Comparison of ENCODE assay signal across 14 cellular contexts in the genomic region with DNA sequence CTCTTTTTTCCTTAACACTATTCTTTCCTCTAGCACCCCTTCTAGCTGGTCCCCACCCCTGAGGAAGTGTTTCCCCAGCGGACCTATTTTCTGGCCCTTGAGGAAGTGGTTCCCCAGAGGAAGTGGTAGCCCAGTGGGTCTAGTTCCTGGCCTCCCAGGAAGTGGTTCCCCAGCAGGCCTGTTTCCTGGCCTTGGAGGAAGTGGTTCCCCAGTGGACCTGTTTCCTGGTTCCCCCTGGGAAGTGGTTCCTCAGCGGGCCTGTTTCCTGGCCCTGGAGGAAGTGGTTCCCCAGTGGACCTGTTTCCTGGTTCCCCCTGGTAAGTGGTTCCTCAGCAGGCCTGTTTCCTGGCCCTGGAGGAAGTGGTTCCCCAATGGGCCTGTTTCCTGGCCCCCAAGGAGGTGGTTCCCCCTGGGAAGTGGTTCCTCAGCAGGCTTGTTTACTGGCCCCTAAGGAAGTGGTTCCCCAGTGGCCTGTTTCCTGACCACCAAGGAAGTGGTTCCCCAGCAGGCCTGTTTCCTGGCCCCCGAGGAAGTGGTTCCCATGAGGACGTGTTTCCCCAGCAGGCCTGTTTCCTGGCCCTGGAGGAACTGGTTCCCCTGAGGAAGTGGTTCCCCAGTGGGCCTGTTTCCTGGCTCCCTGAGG. TPM values are rescaled to one million over a fixed set of nuclear protein-coding genes. Genes with fewer than 3 reads are reported as not detected.
DNase-seq lines count a peak whose midpoint lies in the region; ATAC-seq lines count a peak whose summit lies in the region.
"Had no signal": no experiment of that assay in that cellular context is flagged by ENCODE, and none has a peak within 500 bp of the region (broad histone marks: within the 10 kb centered on the region; RNA-seq: fewer than 3 reads in every experiment).

No MANE protein-coding gene starts in this region.

- peaks cover 7% of the 10 kb centered on the region for H3K4me1 Mint-ChIP-seq in activated T-cell treated with anti-CD3 and anti-CD28 coated beads, Interleukin-2, amount 50 U/mL, for 24 hours (ENCODE audit: low read depth)
- H3K4me1 Mint-ChIP-seq in activated CD4-positive, alpha-beta memory T cell treated with anti-CD3 and anti-CD28 coated beads, Interleukin-2, amount 10 ng/mL, durations not matched to agents 7 days and 5 days, result peaks cover 5% of the 10 kb centered on the region
- H3K4me1 Mint-ChIP-seq in naive thymus-derived CD8-positive, alpha-beta T cell, result peaks cover 14 to 33% (median 29%) of the 10 kb centered on the region in 4 donors

- peaks cover 3% of the 10 kb centered on the region for H3K9me3 Mint-ChIP-seq in activated T-cell treated with anti-CD3 and anti-CD28 coated beads, Interleukin-2, amount 50 U/mL, for 24 hours
- peaks cover 4% of the 10 kb centered on the region for H3K9me3 Mint-ChIP-seq in activated CD4-positive, alpha-beta memory T cell treated with anti-CD3 and anti-CD28 coated beads, Interleukin-2, amount 10 ng/mL, durations not matched to agents 7 days and 5 days
- peaks cover 0 to 9% (median 3%) of the 10 kb centered on the region in 9 donors for H3K9me3 Mint-ChIP-seq in naive thymus-derived CD8-positive, alpha-beta T cell

- H3K27ac Mint-ChIP-seq in activated T-cell treated with anti-CD3 and anti-CD28 coated beads, Interleukin-2, amount 50 U/mL, for 24 hours, result no peak overlapping the region
- peak overlapping the region; percentile 70 for H3K27ac Mint-ChIP-seq in activated CD4-positive, alpha-beta memory T cell treated with anti-CD3 and anti-CD28 coated beads, Interleukin-2, amount 10 ng/mL, durations not matched to agents 7 days and 5 days
- H3K27ac Mint-ChIP-seq in naive thymus-derived CD8-positive, alpha-beta T cell, result peak overlapping the region in 8 of 10 donors; percentile 11 to 89 (median 74)

- H3K4me3 Mint-ChIP-seq in activated T-cell treated with anti-CD3 and anti-CD28 coated beads, Interleukin-2, amount 50 U/mL, for 24 hours, result no peak overlapping the region
- no peak overlapping the region for H3K4me3 Mint-ChIP-seq in activated CD4-positive, alpha-beta memory T cell treated with anti-CD3 and anti-CD28 coated beads, Interleukin-2, amount 10 ng/mL, durations not matched to agents 7 days and 5 days
- peak overlapping the region in 1 of 10 donors; percentile 26 for H3K4me3 Mint-ChIP-seq in naive thymus-derived CD8-positive, alpha-beta T cell

- CTCF ChIA-PET in activated CD4-positive, alpha-beta memory T cell treated with anti-CD3 and anti-CD28 coated beads, Interleukin-2, amount 10 ng/mL, durations not matched to agents 7 days and 5 days (lab: Charles Lee), result no interaction called here

- peak in 1 of 2 donors; percentile 57 for ATAC-seq in naive thymus-derived CD8-positive, alpha-beta T cell
- ATAC-seq: left colon had no signal

- no peaks in the 10 kb centered on the region for H3K36me3 Mint-ChIP-seq in activated T-cell treated with anti-CD3 and anti-CD28 coated beads, Interleukin-2, amount 50 U/mL, for 24 hours (ENCODE audit: low read depth)
- H3K36me3 Mint-ChIP-seq in activated CD4-positive, alpha-beta memory T cell treated with anti-CD3 and anti-CD28 coated beads, Interleukin-2, amount 10 ng/mL, durations not matched to agents 7 days and 5 days (ENCODE audit: low read depth), result no peaks in the 10 kb centered on the region
- H3K36me3 Mint-ChIP-seq in naive thymus-derived CD8-positive, alpha-beta T cell, result no peaks in the 10 kb centered on the region

- POLR2A ChIA-PET in activated CD4-positive, alpha-beta memory T cell treated with anti-CD3 and anti-CD28 coated beads, Interleukin-2, amount 10 ng/mL, durations not matched to agents 7 days and 5 days (lab: Charles Lee), result no interaction called here
- POLR2A ChIA-PET in naive thymus-derived CD8-positive, alpha-beta T cell (lab: Charles Lee), result no interaction called here

- peak; percentile 42 for DNase-seq in activated T-cell treated with anti-CD3 and anti-CD28 coated beads, Interleukin-2, amount 50 U/mL, for 24 hours
- no peak for DNase-seq in activated T-cell treated with anti-CD3 and anti-CD28 coated beads for 4 hours
- peak; percentile 86 for DNase-seq in CMK (ENCODE audit: low read depth)
- DNase-seq in activated CD4-positive, alpha-beta memory T cell treated with anti-CD3 and anti-CD28 coated beads, Interleukin-2, amount 10 ng/mL, durations not matched to agents 7 days and 5 days, result peak; percentile 27
- peak in 6 of 10 donors; percentile 5 to 35 (median 21) for DNase-seq in naive thymus-derived CD8-positive, alpha-beta T cell
- no peak for DNase-seq in superior temporal gyrus (ENCODE audit: extremely low spot score)
- DNase-seq in NCI-H524 (lab: John Stamatoyannopoulos, UW), result no peak
- DNase-seq in NCI-H510A treated with DMSO at 0.1 percent for 48 hours (lab: John Stamatoyannopoulos, UW), result no peak
- DNase-seq: activated CD4-positive, alpha-beta T cell treated with anti-CD3 and anti-CD28 coated beads, Interleukin-2, amount 50 U/mL, for 1 hour; amygdala; left colon; NCI-H1930; stimulated activated CD4-positive, alpha-beta T cell treated with anti-CD3 and anti-CD28 coated beads, Interleukin-2, amount 100 ng/mL, for 24 hours had no signal

- no peaks in the 10 kb centered on the region for H3K27me3 Mint-ChIP-seq in activated T-cell treated with anti-CD3 and anti-CD28 coated beads, Interleukin-2, amount 50 U/mL, for 24 hours
- peaks cover 2% of the 10 kb centered on the region for H3K27me3 Mint-ChIP-seq in activated CD4-positive, alpha-beta memory T cell treated with anti-CD3 and anti-CD28 coated beads, Interleukin-2, amount 10 ng/mL, durations not matched to agents 7 days and 5 days
- H3K27me3 Mint-ChIP-seq in naive thymus-derived CD8-positive, alpha-beta T cell, result no peaks in the 10 kb centered on the region

RNA-seq across cellular contexts. Expression of a gene that starts 58.3 kb away (rescaled TPM):
- total RNA-seq in activated CD4-positive, alpha-beta memory T cell treated with anti-CD3 and anti-CD28 coated beads, Interleukin-2, amount 10 ng/mL, durations not matched to agents 7 days and 5 days, result not detected
- under 1 TPM in 1 of 2 experiments, not detected in 1; 0.05 TPM for total RNA-seq in naive thymus-derived CD8-positive, alpha-beta T cell
- not detected for polyA plus RNA-seq in naive thymus-derived CD8-positive, alpha-beta T cell
- polyA plus RNA-seq: IgD-negative memory B cell had no signal

Comparison
In these comparisons a context has a peak if more than half of its experiments do, and no peak if none do; other contexts are left out.
1. DNase-seq: peak in activated T-cell treated with anti-CD3 and anti-CD28 coated beads, Interleukin-2, amount 50 U/mL, for 24 hours (single experiment), CMK (single experiment), activated CD4-positive, alpha-beta memory T cell treated with anti-CD3 and anti-CD28 coated beads, Interleukin-2, amount 10 ng/mL, durations not matched to agents 7 days and 5 days (single experiment) and naive thymus-derived CD8-positive, alpha-beta T cell (6 of 10); none in activated T-cell treated with anti-CD3 and anti-CD28 coated beads for 4 hours (single experiment), superior temporal gyrus (single experiment), NCI-H524 (0 of 2) and NCI-H510A treated with DMSO at 0.1 percent for 48 hours (single experiment).